3 cellular contexts compared by ENCODE assay signal in the genomic region with DNA sequence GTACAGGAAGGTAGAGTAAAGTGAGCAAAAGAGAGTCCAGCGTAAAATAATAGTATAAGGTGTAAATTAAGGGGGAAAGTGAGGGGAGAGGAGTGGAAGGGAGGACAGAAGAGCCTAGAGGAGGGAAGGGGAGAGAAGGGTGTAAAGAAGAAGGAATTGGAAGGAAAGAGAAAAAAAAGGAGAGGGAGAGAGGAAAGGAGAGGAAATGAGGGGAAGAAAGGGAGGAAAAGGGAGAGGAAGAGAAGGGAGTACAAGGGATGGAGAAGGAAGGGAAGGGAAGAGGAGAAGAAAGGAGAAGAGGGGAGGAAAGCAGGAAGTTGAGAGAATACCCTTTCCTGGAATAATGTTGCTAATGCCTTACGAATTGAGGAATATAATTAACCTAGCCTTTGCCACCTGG.
TF ChIP-seq lines count a peak whose summit lies in the region.

No MANE protein-coding gene starts in this region.

TF ChIP-seq in HCT116, 20 proteins besides CTCF, POLR2A, EP300 and RAD21 (continues in another document):
- TF ChIP-seq EZH2 (IDR thresholded peaks at IDR 0.05) (no peak), POLR2AphosphoS5 (IDR thresholded peaks at IDR 0.05; ENCODE audit: low read depth, low read length) (no peak), CEBPB (IDR thresholded peaks at IDR 0.05; ENCODE audit: low read depth) (no peak), YY1 (IDR thresholded peaks at IDR 0.05; ENCODE audit: extremely low read depth, insufficient replicate concordance, low read depth, low read length) (no peak), ZFX (IDR thresholded peaks at IDR 0.05) (no peak), JUND (IDR thresholded peaks at IDR 0.05) (no peak), SIN3A (IDR thresholded peaks at IDR 0.05; ENCODE audit: low read depth) (no peak), ZNF274 (IDR thresholded peaks at IDR 0.05; ENCODE audit: low read depth, low read length) (no peak), EGR1 (IDR thresholded peaks at IDR 0.05; ENCODE audit: low read depth) (no peak), ELF1 (IDR thresholded peaks at IDR 0.05; ENCODE audit: borderline replicate concordance, low read depth) (no peak), SP1 (IDR thresholded peaks at IDR 0.05; ENCODE audit: low read depth) (no peak), FOSL1 (IDR thresholded peaks at IDR 0.05; ENCODE audit: low read depth) (no peak), EZH2phosphoT487 (IDR thresholded peaks at IDR 0.05; ENCODE audit: borderline replicate concordance) (no peak), SRF (IDR thresholded peaks at IDR 0.05; ENCODE audit: low read depth) (no peak), TCF7L2 (IDR thresholded peaks at IDR 0.05; ENCODE audit: borderline replicate concordance, extremely low read depth, insufficient read depth, insufficient read length) (no peak)
- TF ChIP-seq, protein P1, sequence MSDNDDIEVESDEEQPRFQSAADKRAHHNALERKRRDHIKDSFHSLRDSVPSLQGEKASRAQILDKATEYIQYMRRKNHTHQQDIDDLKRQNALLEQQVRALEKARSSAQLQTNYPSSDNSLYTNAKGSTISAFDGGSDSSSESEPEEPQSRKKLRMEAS (IDR thresholded peaks at IDR 0.05), result no peak
- TF ChIP-seq, protein P2, sequence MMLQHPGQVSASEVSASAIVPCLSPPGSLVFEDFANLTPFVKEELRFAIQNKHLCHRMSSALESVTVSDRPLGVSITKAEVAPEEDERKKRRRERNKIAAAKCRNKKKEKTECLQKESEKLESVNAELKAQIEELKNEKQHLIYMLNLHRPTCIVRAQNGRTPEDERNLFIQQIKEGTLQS (IDR thresholded peaks at IDR 0.05), result no peak
- TF ChIP-seq, protein P3, sequence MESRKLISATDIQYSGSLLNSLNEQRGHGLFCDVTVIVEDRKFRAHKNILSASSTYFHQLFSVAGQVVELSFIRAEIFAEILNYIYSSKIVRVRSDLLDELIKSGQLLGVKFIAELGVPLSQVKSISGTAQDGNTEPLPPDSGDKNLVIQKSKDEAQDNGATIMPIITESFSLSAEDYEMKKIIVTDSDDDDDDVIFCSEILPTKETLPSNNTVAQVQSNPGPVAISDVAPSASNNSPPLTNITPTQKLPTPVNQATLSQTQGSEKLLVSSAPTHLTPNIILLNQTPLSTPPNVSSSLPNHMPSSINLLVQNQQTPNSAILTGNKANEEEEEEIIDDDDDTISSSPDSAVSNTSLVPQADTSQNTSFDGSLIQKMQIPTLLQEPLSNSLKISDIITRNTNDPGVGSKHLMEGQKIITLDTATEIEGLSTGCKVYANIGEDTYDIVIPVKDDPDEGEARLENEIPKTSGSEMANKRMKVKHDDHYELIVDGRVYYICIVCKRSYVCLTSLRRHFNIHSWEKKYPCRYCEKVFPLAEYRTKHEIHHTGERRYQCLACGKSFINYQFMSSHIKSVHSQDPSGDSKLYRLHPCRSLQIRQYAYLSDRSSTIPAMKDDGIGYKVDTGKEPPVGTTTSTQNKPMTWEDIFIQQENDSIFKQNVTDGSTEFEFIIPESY (IDR thresholded peaks at IDR 0.05; ENCODE audit: extremely low read depth, insufficient replicate concordance, low read length), result no peak

TF ChIP-seq in WTC11, 78 proteins besides CTCF, POLR2A, EP300 and RAD21:
- TF ChIP-seq ZNF263 (CRISPR knock-in tag; IDR thresholded peaks at IDR 0.05; ENCODE audit: low read depth) (no peak), OVOL2 (CRISPR knock-in tag; IDR thresholded peaks at IDR 0.05; ENCODE audit: borderline replicate concordance) (no peak)
- TF ChIP-seq, protein P4, sequence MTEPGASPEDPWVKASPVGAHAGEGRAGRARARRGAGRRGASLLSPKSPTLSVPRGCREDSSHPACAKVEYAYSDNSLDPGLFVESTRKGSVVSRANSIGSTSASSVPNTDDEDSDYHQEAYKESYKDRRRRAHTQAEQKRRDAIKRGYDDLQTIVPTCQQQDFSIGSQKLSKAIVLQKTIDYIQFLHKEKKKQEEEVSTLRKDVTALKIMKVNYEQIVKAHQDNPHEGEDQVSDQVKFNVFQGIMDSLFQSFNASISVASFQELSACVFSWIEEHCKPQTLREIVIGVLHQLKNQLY (CRISPR knock-in tag; IDR thresholded peaks at IDR 0.05), result no peak
- TF ChIP-seq, protein P5, sequence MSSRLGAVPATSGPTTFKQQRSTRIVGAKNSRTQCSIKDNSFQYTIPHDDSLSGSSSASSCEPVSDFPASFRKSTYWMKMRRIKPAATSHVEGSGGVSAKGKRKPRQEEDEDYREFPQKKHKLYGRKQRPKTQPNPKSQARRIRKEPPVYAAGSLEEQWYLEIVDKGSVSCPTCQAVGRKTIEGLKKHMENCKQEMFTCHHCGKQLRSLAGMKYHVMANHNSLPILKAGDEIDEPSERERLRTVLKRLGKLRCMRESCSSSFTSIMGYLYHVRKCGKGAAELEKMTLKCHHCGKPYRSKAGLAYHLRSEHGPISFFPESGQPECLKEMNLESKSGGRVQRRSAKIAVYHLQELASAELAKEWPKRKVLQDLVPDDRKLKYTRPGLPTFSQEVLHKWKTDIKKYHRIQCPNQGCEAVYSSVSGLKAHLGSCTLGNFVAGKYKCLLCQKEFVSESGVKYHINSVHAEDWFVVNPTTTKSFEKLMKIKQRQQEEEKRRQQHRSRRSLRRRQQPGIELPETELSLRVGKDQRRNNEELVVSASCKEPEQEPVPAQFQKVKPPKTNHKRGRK (CRISPR knock-in tag; IDR thresholded peaks at IDR 0.05; ENCODE audit: borderline replicate concordance), result peak; percentile 69; the same call in 1 of the 2 replicates

TF ChIP-seq in endothelial cell of umbilical vein, 7 proteins besides CTCF, POLR2A, EP300 and RAD21:
- TF ChIP-seq EZH2 (IDR thresholded peaks at IDR 0.05; ENCODE audit: borderline replicate concordance, low read depth, low read length, severe bottlenecking), result no peak
TF ChIP-seq in endothelial cell of umbilical vein: peak in this region for 0.
